1 cellular context compared by ENCODE assay signal in the genomic region with DNA sequence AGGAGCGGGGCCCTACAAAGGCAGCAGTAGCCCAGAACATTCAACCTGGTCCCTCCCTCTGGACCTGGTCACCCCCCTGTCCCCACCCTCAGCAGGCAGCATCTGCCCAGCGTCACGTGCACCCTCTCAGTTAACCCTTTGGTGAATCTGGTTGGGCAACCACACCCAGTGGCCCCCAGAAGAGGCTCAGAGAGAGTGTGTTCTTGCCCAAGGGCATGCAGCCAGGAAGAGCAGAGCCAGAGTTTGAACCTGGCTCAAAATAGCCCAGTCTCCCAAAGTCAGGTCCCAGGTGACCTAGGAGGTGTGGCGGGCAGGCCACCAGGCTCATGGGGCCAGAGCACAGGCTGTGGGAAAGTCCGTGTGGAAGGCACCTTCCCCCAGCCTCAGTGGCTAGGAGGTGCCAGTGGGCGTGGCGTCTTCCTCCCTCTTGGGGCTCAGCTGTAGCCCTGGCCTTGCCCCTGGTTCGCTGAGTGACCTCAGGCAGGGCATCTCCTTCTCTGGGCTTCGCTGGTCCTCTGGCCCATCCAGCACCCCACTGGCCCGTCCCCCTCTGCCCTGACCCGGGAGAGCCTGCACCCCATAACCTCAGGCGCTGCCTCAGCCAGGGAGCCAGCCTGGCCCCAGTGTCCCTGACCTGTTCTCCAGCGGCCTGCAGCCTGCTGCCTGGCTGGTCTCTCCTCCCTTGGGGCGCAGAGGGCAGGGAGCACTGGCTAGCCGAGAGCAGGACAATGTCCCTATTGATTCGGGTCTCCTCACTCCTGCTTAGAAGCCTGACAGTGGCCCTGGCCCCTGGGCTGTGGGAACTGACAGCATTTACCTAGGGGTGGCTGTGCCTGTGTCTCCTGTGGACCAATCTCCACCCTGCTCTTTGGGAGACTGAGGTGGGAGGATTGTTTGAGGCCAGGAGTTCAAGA.
TF ChIP-seq lines count a peak whose summit lies in the region.

No MANE protein-coding gene starts in this region.

TF ChIP-seq in IMR-90, 13 proteins besides CTCF, POLR2A, EP300 and RAD21:
- TF ChIP-seq NFE2L2 (IDR thresholded peaks at IDR 0.05; ENCODE audit: low read depth, low read length) = no peak
- TF ChIP-seq, protein P1, sequence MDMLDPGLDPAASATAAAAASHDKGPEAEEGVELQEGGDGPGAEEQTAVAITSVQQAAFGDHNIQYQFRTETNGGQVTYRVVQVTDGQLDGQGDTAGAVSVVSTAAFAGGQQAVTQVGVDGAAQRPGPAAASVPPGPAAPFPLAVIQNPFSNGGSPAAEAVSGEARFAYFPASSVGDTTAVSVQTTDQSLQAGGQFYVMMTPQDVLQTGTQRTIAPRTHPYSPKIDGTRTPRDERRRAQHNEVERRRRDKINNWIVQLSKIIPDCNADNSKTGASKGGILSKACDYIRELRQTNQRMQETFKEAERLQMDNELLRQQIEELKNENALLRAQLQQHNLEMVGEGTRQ (IDR thresholded peaks at IDR 0.05; ENCODE audit: low read depth, low read length) = peak; percentile 25; the same call in 1 of the 2 replicates
